ENCODE assay signal across 7 cellular contexts in genomic region chr13:66562054-66562453, GRCh38.
"Had no signal": no experiment of that assay in that cellular context is flagged by ENCODE, and none has a peak within 500 bp of the region (broad histone marks: within the 10 kb centered on the region; RNA-seq: fewer than 3 reads in every experiment).

No MANE protein-coding gene starts in this region.

- H3K4me3 Mint-ChIP-seq: IgD-negative memory B cell had no signal

- H3K4me2 ChIP-seq: KMS-11 had no signal

- DNase-seq: IMR-90, KBM-7, KG1 had no signal

- H3K27ac Mint-ChIP-seq: IgD-negative memory B cell had no signal

- H3K9ac ChIP-seq: KMS-11 had no signal

- H3K36me3 Mint-ChIP-seq: IgD-negative memory B cell had no signal

- H3K27me3 Mint-ChIP-seq: IgD-negative memory B cell had no signal

- H3K27ac ChIP-seq: HL-60, KMS-11 had no signal

- FAIRE-seq: HTR-8/SVneo had no signal
